Comparison of ENCODE assay signal across 19 cellular contexts in the genomic region with DNA sequence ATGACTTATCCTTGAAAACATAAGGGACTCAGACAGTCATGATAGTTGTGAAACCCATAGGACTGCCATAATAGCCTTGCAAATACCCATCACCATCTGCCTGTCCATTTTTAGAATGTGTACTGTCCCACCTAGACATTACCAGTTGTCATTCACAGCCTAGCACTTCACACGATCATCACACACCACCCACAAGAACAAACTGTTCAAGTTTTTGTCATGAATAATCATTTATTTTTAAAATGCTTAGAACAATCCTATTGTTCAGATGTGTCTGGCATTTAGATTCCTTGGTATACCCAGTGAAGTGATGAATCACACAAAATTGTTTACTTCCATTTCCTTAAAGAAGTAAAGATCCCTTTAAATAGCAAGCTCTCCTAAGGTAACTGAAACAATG. TPM values are rescaled to one million over a fixed set of nuclear protein-coding genes. Genes with fewer than 3 reads are reported as not detected.
DNase-seq lines count a peak whose midpoint lies in the region; FAIRE-seq and TF ChIP-seq lines count a peak whose summit lies in the region.
"Had no signal": no experiment of that assay in that cellular context is flagged by ENCODE, and none has a peak within 500 bp of the region (broad histone marks: within the 10 kb centered on the region; RNA-seq: fewer than 3 reads in every experiment).

No MANE protein-coding gene starts in this region.

- intact Hi-C loops in tibial artery (cut with DNase I; ENCODE audit: low total_unique reads): no loop called here

- no peaks in the 10 kb centered on the region for H3K27me3 ChIP-seq in SJSA1 (replicated peaks)
- no peaks in the 10 kb centered on the region for H3K27me3 ChIP-seq in keratinocyte (ENCODE audit: control insufficient read depth, extremely low read depth, insufficient read depth, low read length)
- no peaks in the 10 kb centered on the region for H3K27me3 ChIP-seq in tibial artery

- H4K20me1 ChIP-seq in keratinocyte (ENCODE audit: control insufficient read depth, extremely low read depth, insufficient read depth, low read length): no peaks in the 10 kb centered on the region

- H3K27ac ChIP-seq in SJSA1 (peak overlapping the region; percentile 48), epithelial cell of prostate (peak overlapping the region; percentile 29), keratinocyte (ENCODE audit: control insufficient read depth, insufficient read depth, low read length) (no peak overlapping the region), tibial artery (no peak overlapping the region)
- H3K27ac ChIP-seq: HL-60 had no signal

- H3K4me3 ChIP-seq in SJSA1 (no peak overlapping the region), keratinocyte (ENCODE audit: control insufficient read depth in 2 of 3, extremely low read depth in 1 of 3, insufficient read depth in 2 of 3, low read depth in 1 of 3, low read length in 3 of 3) (no peak overlapping the region), tibial artery (no peak overlapping the region)
- H3K4me3 ChIP-seq: GM12878 had no signal

- no peaks in the 10 kb centered on the region for H3K9me1 ChIP-seq in keratinocyte (ENCODE audit: control insufficient read depth, extremely low read depth, insufficient read depth, low read length)

- H3K36me3 ChIP-seq in SJSA1 (peaks cover 3% of the 10 kb centered on the region; the same call in 1 of the 2 replicates), keratinocyte (ENCODE audit: control insufficient read depth in 2 of 2, extremely low read depth in 1 of 2, insufficient read depth in 2 of 2, low read length in 2 of 2) (no peaks in the 10 kb centered on the region), tibial artery (no peaks in the 10 kb centered on the region)

- H3K4me2 ChIP-seq in keratinocyte (ENCODE audit: control insufficient read depth, extremely low read depth, insufficient read depth, low read depth, low read length): no peak overlapping the region

- dilution Hi-C loops in keratinocyte (cut with MboI; ENCODE audit: extremely low pct_ligation_motif_present, low sequenced_read_pairs): no loop called here

- H2AFZ ChIP-seq in keratinocyte (ENCODE audit: control insufficient read depth, low read length): peak overlapping the region; percentile 38

- H3K4me1 ChIP-seq in SJSA1 (replicated peaks): peaks cover 22% of the 10 kb centered on the region
- peaks cover 20% of the 10 kb centered on the region for H3K4me1 ChIP-seq in keratinocyte (ENCODE audit: control insufficient read depth, extremely low read depth, insufficient read depth, low read length)
- peaks cover 0 to 27% (median 10%) of the 10 kb centered on the region in 4 donors for H3K4me1 ChIP-seq in tibial artery

- H3K9me3 ChIP-seq in SJSA1 (replicated peaks) (peaks cover 16% of the 10 kb centered on the region), keratinocyte (ENCODE audit: control insufficient read depth, low read depth, low read length) (no peaks in the 10 kb centered on the region), tibial artery (no peaks in the 10 kb centered on the region)

- FAIRE-seq in keratinocyte (lab: Jason Lieb, UNC): peak; percentile 72
- FAIRE-seq: GM12878 had no signal

- H3K79me2 ChIP-seq in keratinocyte (ENCODE audit: control insufficient read depth, insufficient read depth, low read length): no peaks in the 10 kb centered on the region

- DNase-seq in SJSA1 (ENCODE audit: low read depth in 1 of 2, low spot score in 2 of 2) (peak; percentile 31 to 69), epithelial cell of prostate (ENCODE audit: low read depth, low spot score) (no peak), keratinocyte (ENCODE audit: low read depth, low spot score) (no peak), superior temporal gyrus (ENCODE audit: extremely low spot score) (peak; percentile 81), HT-29 (ENCODE audit: low spot score) (no peak), tibial artery (no peak)
- no peak for DNase-seq in stimulated activated naive CD4-positive, alpha-beta T cell treated with Interleukin-2 at 50 U/mL for 16 hours (lab: John Stamatoyannopoulos, UW)
- DNase-seq: Caco-2; CD4-positive, alpha-beta T cell; DND-41; HFFc6; KBM-7; NCI-H1092 treated with DMSO at 0.1 percent for 48 hours; NCI-H1436 treated with DMSO at 0.1 percent for 48 hours; NCI-H1930; NCI-H510A; SIG-M5 had no signal

- TF ChIP-seq CTCF in keratinocyte (optimal IDR thresholded peaks at IDR 0.05 in 1 of 3, IDR thresholded peaks at IDR 0.05 in 1 of 3, conservative IDR thresholded peaks at IDR 0.05 in 1 of 3; ENCODE audit: extremely low read depth in 1 of 3, insufficient read depth in 2 of 3, low read length in 3 of 3): no peak
- TF ChIP-seq CTCF in tibial artery (IDR thresholded peaks at IDR 0.05): no peak

- no peak overlapping the region for H3K9ac ChIP-seq in keratinocyte (ENCODE audit: control insufficient read depth, extremely low read depth, insufficient read depth, low read length)

RNA-seq across cellular contexts. Expression of a gene that starts 46.6 kb away (rescaled TPM):
- total RNA-seq in SJSA1 (2014; rRNA removed; shearing (Covaris generic)): 12.4 and 21.3 TPM in 2 replicates
- 0.25 to 0.39 TPM (median 0.35 TPM) in 3 replicates for polyA plus RNA-seq in keratinocyte
- polyA plus RNA-seq in keratinocyte (2011; ENCODE audit: low read depth): not detected
- 0.29 and 0.30 TPM in 2 replicates for polyA plus RNA-seq in keratinocyte (2011; cell fraction: cytosol; rRNA removed)
- polyA plus RNA-seq in keratinocyte (2011; cell fraction: nucleus; rRNA removed): 0.09 and 0.12 TPM in 2 replicates
- 0.29 and 0.66 TPM in 2 replicates for polyA plus RNA-seq in keratinocyte (2012; ENCODE audit: low replicate concordance)
- 0.07 to 0.85 TPM in 2 of 3 replicates, not detected in the other for polyA minus RNA-seq in keratinocyte
- not detected for polyA minus RNA-seq in keratinocyte (2011; cell fraction: cytosol; rRNA and poly(A)+ RNA removed)
- polyA minus RNA-seq in keratinocyte (2011; cell fraction: nucleus; rRNA and poly(A)+ RNA removed): not detected in 2 replicates
- total RNA-seq in HT-29 (2014; rRNA removed; shearing (Covaris generic)): not detected in 2 replicates
- polyA plus RNA-seq: GM12878 had no signal

Comparison
In these comparisons a context has a peak if more than half of its experiments do, and no peak if none do; other contexts are left out.
1. DNase-seq: peak in SJSA1 (2 of 2) and superior temporal gyrus (single experiment); none in epithelial cell of prostate (single experiment), keratinocyte (single experiment), HT-29 (single experiment), stimulated activated naive CD4-positive, alpha-beta T cell treated with Interleukin-2 at 50 U/mL for 16 hours (single experiment) and tibial artery (0 of 2).
2. H3K27ac ChIP-seq: peak in SJSA1 (single experiment) and epithelial cell of prostate (single experiment); none in keratinocyte (single experiment) and tibial artery (0 of 2).
3. RNA of a gene that starts 46.6 kb away (total RNA-seq): 12.4 to 21.3 TPM in SJSA1; not detected in HT-29; every median in the first group is over 10 times any median in the second.